Comparison of ENCODE assay signal across 1 cellular context in the genomic region with DNA sequence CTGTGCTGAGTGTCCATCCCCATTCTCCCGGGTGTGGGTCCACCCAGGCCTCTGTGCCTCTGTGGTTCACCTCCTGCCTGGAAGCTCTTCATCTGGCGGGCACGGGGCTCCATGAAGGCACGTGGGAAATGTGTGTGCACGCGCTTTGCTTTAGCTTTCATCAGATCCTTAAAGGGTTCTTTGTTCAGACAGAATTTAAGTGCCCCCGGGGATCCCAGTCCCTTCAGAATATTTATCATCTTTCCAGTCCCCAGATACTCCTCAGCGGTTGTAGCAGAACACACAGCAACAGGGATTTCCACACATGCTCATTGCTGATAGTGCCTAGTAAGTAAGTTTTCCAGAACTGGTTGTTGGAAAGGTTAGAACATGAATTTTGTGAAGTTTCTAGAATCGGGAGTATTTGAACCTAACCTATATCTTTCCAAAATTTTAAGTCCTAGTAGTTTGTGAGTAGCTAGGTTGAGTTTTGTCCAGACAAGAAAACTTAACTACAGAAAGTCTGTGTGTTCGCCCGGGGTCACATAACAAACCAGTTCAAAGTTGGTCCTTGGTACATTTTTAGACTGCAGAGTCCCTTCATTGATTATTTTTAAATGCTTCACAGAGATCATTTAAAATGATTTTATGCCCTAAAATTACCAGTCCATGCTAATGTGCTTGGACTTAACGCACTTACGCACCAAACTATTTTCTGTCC.
TF ChIP-seq lines count a peak whose summit lies in the region.

No MANE protein-coding gene starts in this region.

TF ChIP-seq in GM23338, 12 proteins besides CTCF, POLR2A, EP300 and RAD21 (continued from another document):
- TF ChIP-seq ZNF462 (CRISPR knock-in tag; IDR thresholded peaks at IDR 0.05): no peak
- TF ChIP-seq ZNF331 (CRISPR knock-in tag; IDR thresholded peaks at IDR 0.05; ENCODE audit: low read depth): no peak
- no peak for TF ChIP-seq EZH2 (IDR thresholded peaks at IDR 0.05; ENCODE audit: low read depth, unreplicated experiment)
- TF ChIP-seq NANOG (IDR thresholded peaks at IDR 0.05; ENCODE audit: borderline replicate concordance): no peak
- no peak for TF ChIP-seq ETS1 (IDR thresholded peaks at IDR 0.05)
